In genomic region chr17:76166906-76167305, GRCh38 we compare ENCODE assay signal across 21 cellular contexts.
"Had no signal": no experiment of that assay in that cellular context is flagged by ENCODE, and none has a peak within 500 bp of the region (broad histone marks: within the 10 kb centered on the region; RNA-seq: fewer than 3 reads in every experiment).

No MANE protein-coding gene starts in this region.

- DNase-seq: activated B cell treated with CpG ODN at 0.5 μM for 24 hours; activated CD4-positive, alpha-beta T cell treated with anti-CD3 and anti-CD28 coated beads for 36 hours; activated CD4-positive, alpha-beta T cell treated with anti-CD3 and anti-CD28 coated beads, Interleukin-2, amount 50 U/mL, for 4 hours; activated CD8-positive, alpha-beta memory T cell treated with anti-CD3 and anti-CD28 coated beads for 24 hours; activated CD8-positive, alpha-beta memory T cell treated with anti-CD3 and anti-CD28 coated beads, Interleukin-2, amount 50 U/mL, for 4 hours; activated naive CD4-positive, alpha-beta T cell treated with Interleukin-2 at 50 U/mL for 16 hours; activated naive CD8-positive, alpha-beta T cell treated with anti-CD3 and anti-CD28 coated beads for 36 hours; activated T-cell treated with anti-CD3 and anti-CD28 coated beads, Interleukin-2, amount 50 U/mL, for 48 hours; cerebellar nuclear complex; cortex of kidney; immature natural killer cell; left cardiac atrium; natural killer cell; pancreas; stimulated activated CD4-positive, alpha-beta T cell treated with anti-CD3 and anti-CD28 coated beads, Interleukin-2, amount 100 ng/mL, for 48 hours; stimulated activated CD8-positive, alpha-beta memory T cell treated with anti-CD3 and anti-CD28 coated beads, Interleukin-4, amount 100 ng/mL, for 48 hours; stimulated activated naive B cell treated with anti-CD40 and anti-IgM and Interleukin-4, amounts not matched to agents 10 μg/mL and 1 μg/mL and 100 μg/mL, for 72 hours; SW 1271; T-helper 17 cell had no signal

- H3K27ac ChIP-seq: neutrophil, pancreas had no signal

- FAIRE-seq: bronchial epithelial cell, pancreas had no signal

- ATAC-seq: left cardiac atrium; natural killer cell; pancreas; stimulated activated naive B cell treated with anti-CD40 and anti-IgM and Interleukin-4, amounts not matched to agents 10 μg/mL and 1 μg/mL and 100 μg/mL, for 72 hours; T-helper 17 cell had no signal
